ENCODE assay signal across 24 cellular contexts in the genomic region with DNA sequence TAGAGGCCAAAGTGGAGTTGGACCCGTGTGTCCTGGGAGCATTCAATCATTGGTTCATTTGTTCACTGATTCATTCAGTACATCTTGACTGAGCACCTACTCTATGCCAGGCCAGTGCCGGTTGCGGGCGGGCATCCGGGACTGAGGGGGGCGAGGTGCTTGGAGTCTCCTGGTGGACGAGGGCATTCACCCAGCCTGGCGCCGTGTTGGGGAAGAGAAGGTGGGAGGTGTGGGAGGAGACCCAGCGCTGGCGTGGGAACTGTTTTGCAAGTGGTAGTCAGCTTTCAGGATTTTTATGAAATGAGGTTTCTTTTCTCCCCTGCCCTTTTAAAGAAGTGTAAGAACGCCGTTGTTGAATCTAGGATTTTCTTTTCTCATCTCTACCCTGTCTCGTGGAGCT. TPM values are rescaled to one million over a fixed set of nuclear protein-coding genes. Genes with fewer than 3 reads are reported as not detected.
DNase-seq lines count a peak whose midpoint lies in the region; ATAC-seq and TF ChIP-seq lines count a peak whose summit lies in the region.
"Had no signal": no experiment of that assay in that cellular context is flagged by ENCODE, and none has a peak within 500 bp of the region (broad histone marks: within the 10 kb centered on the region; RNA-seq: fewer than 3 reads in every experiment).

No MANE protein-coding gene starts in this region.

- peaks cover 18% of the 10 kb centered on the region for H3K4me1 Mint-ChIP-seq in progenitor cell of endocrine pancreas (ENCODE audit: low read depth)
- H3K4me1 Mint-ChIP-seq: activated CD4-positive, alpha-beta T cell treated with anti-CD3 and anti-CD28 coated beads for 36 hours; IgD-negative memory B cell had no signal

- WGBS in heart left ventricle, 4 donors = 74 to 78% (median 76%) methylated on average over 14 of the region's 14 CpGs
- 69 to 76% methylated on average over 14 of the region's 14 CpGs for whole genome bisulfite sequencing in lower leg skin, 2 donors

- H3K36me3 ChIP-seq in heart left ventricle = no peaks in the 10 kb centered on the region
- H3K36me3 ChIP-seq in iPS-20b (ENCODE audit: insufficient read depth, low read depth, low read length) = no peaks in the 10 kb centered on the region
- H3K36me3 ChIP-seq in brain microvascular endothelial cell (replicated peaks) = no peaks in the 10 kb centered on the region
- H3K36me3 ChIP-seq: pancreas had no signal

- H3K9me3 Mint-ChIP-seq in progenitor cell of endocrine pancreas (ENCODE audit: low read depth) = no peaks in the 10 kb centered on the region
- H3K9me3 Mint-ChIP-seq: IgD-negative memory B cell had no signal

- DNase-seq in left cardiac atrium (no peak), heart left ventricle (no peak), progenitor cell of endocrine pancreas (ENCODE audit: low spot score, unreplicated experiment) (no peak), lower leg skin (ENCODE audit: low spot score in 2 of 2) (no peak), brain microvascular endothelial cell (no peak), NCI-H748 treated with DMSO at 0.1 percent for 48 hours (lab: John Stamatoyannopoulos, UW) (no peak)
- DNase-seq: 8988T; activated CD4-positive, alpha-beta T cell treated with anti-CD3 and anti-CD28 coated beads for 36 hours; activated effector memory CD4-positive, alpha-beta T cell treated with Interleukin-2 at 50 U/mL for 16 hours; amniotic stem cell; cortex of kidney; DMS153; MM.1S; NCI-H187 treated with DMSO at 0.1 percent for 48 hours; NCI-H524; small intestine; stimulated activated CD4-positive, alpha-beta T cell treated with anti-CD3 and anti-CD28 coated beads, Interleukin-4, amount 100 ng/mL, for 24 hours; T-helper 9 cell; testis had no signal

- TF ChIP-seq POLR2A in heart left ventricle (IDR thresholded peaks at IDR 0.05) = no peak
- TF ChIP-seq POLR2A in lower leg skin (IDR thresholded peaks at IDR 0.05) = no peak

- in situ Hi-C loops in brain microvascular endothelial cell (cut with HindIII; ENCODE audit: low pct_ligation_motif_present, low sequenced_read_pairs) = no loop called here

- TF ChIP-seq CTCF in heart left ventricle (IDR thresholded peaks at IDR 0.05) (no peak), progenitor cell of endocrine pancreas (IDR thresholded peaks at IDR 0.05; ENCODE audit: unreplicated experiment) (no peak), lower leg skin (IDR thresholded peaks at IDR 0.05) (no peak), brain microvascular endothelial cell (IDR thresholded peaks at IDR 0.05; ENCODE audit: low read depth, low read length, missing control alignments) (no peak)

- ATAC-seq in left cardiac atrium (peak; percentile 16 to 50), heart left ventricle (no peak), HG03097 (IDR thresholded peaks at IDR 0.05; ENCODE audit: low FRiP score, unreplicated experiment) (no peak)
- ATAC-seq: activated CD4-positive, alpha-beta T cell treated with anti-CD3 and anti-CD28 coated beads for 36 hours; pancreas had no signal

- H3K4me3 ChIP-seq in heart left ventricle (no peak overlapping the region), iPS-20b (ENCODE audit: low read length) (no peak overlapping the region), lower leg skin (ENCODE audit: low read depth, poor library complexity, severe bottlenecking) (no peak overlapping the region), brain microvascular endothelial cell (ENCODE audit: low read depth, low read length) (no peak overlapping the region)
- H3K4me3 ChIP-seq: pancreas, testis had no signal

- H3K4me1 ChIP-seq in heart left ventricle (no peaks in the 10 kb centered on the region), iPS-20b (ENCODE audit: insufficient read depth, low read length) (peaks cover 11% of the 10 kb centered on the region; the same call in 1 of the 2 replicates)
- H3K4me1 ChIP-seq: pancreas, testis had no signal

- peak overlapping the region; percentile 34 for H3K27ac Mint-ChIP-seq in progenitor cell of endocrine pancreas
- H3K27ac Mint-ChIP-seq: activated CD4-positive, alpha-beta T cell treated with anti-CD3 and anti-CD28 coated beads for 36 hours had no signal

- H3K4me3 Mint-ChIP-seq in progenitor cell of endocrine pancreas (ENCODE audit: low read depth) = no peak overlapping the region
- H3K4me3 Mint-ChIP-seq: activated CD4-positive, alpha-beta T cell treated with anti-CD3 and anti-CD28 coated beads for 36 hours had no signal

- H3K27me3 Mint-ChIP-seq in progenitor cell of endocrine pancreas = no peaks in the 10 kb centered on the region
- H3K27me3 Mint-ChIP-seq: activated CD4-positive, alpha-beta T cell treated with anti-CD3 and anti-CD28 coated beads for 36 hours had no signal

- H3K9me3 ChIP-seq in heart left ventricle = no peaks in the 10 kb centered on the region
- H3K9me3 ChIP-seq in iPS-20b (ENCODE audit: insufficient read depth, low read depth, low read length) = no peaks in the 10 kb centered on the region
- H3K9me3 ChIP-seq: pancreas, testis had no signal

- H3K36me3 Mint-ChIP-seq in progenitor cell of endocrine pancreas (ENCODE audit: insufficient read depth) = no peaks in the 10 kb centered on the region

- H3K27me3 ChIP-seq in heart left ventricle = no peaks in the 10 kb centered on the region
- H3K27me3 ChIP-seq in iPS-20b (ENCODE audit: insufficient read depth, low read length) = no peaks in the 10 kb centered on the region
- no peaks in the 10 kb centered on the region for H3K27me3 ChIP-seq in brain microvascular endothelial cell (replicated peaks)
- H3K27me3 ChIP-seq: pancreas, testis had no signal

- H3K27ac ChIP-seq in heart left ventricle (peak overlapping the region in 1 of 12 donors; percentile 69), iPS-20b (ENCODE audit: low read length) (no peak overlapping the region), brain microvascular endothelial cell (no peak overlapping the region)
- H3K27ac ChIP-seq: C4-2B, pancreas, testis had no signal

- intact Hi-C loops in left cardiac atrium (cut with DNase I) (no loop called here), heart left ventricle (cut with DNase I) (no loop called here), lower leg skin (cut with DNase I; ENCODE audit: low total_unique reads) (no loop called here)

- H3K9ac ChIP-seq in iPS-20b (ENCODE audit: low read depth, low read length) = peak overlapping the region; percentile 27; the same call in 1 of the 2 replicates

RNA-seq across cellular contexts. Expression of a gene that starts 37.2 kb away (rescaled TPM):
- 10 to 100 TPM in 1 of 2 donors, 1 to 10 TPM in 1; 8.2 to 11.5 TPM for total RNA-seq in left cardiac atrium
- total RNA-seq in heart left ventricle = 10 to 100 TPM in 4 of 9 donors, 1 to 10 TPM in 5; 4.4 to 15.9 (median 9.4) TPM
- polyA plus RNA-seq in heart left ventricle = 1 to 10 TPM; 2.3 to 9.5 TPM
- 29.0 and 33.4 TPM in 2 replicates for total RNA-seq in progenitor cell of endocrine pancreas
- 10 to 100 TPM; 14.4 to 25.2 (median 20.7) TPM for total RNA-seq in lower leg skin
- polyA plus RNA-seq: IgD-negative memory B cell had no signal

RNA-seq across cellular contexts. Expression of a gene that starts 56.1 kb away (rescaled TPM):
- 1 to 10 TPM; 4.6 to 6.0 TPM for total RNA-seq in left cardiac atrium
- 10 to 100 TPM in 1 of 9 donors, 1 to 10 TPM in 8; 2.3 to 10.4 (median 3.8) TPM for total RNA-seq in heart left ventricle
- 1 to 10 TPM; 4.3 to 4.4 TPM for polyA plus RNA-seq in heart left ventricle
- total RNA-seq in progenitor cell of endocrine pancreas = 0.26 and 0.31 TPM in 2 replicates
- total RNA-seq in lower leg skin = 1 to 10 TPM; 1.9 to 4.3 (median 3.0) TPM
- polyA plus RNA-seq: IgD-negative memory B cell had no signal

Comparison
In these comparisons a context has a peak if more than half of its experiments do, and no peak if none do; other contexts are left out.
1. ATAC-seq: peak in left cardiac atrium (2 of 2); none in heart left ventricle (0 of 4) and HG03097 (single experiment).